Comparison of ENCODE assay signal across 9 cellular contexts in the genomic region with DNA sequence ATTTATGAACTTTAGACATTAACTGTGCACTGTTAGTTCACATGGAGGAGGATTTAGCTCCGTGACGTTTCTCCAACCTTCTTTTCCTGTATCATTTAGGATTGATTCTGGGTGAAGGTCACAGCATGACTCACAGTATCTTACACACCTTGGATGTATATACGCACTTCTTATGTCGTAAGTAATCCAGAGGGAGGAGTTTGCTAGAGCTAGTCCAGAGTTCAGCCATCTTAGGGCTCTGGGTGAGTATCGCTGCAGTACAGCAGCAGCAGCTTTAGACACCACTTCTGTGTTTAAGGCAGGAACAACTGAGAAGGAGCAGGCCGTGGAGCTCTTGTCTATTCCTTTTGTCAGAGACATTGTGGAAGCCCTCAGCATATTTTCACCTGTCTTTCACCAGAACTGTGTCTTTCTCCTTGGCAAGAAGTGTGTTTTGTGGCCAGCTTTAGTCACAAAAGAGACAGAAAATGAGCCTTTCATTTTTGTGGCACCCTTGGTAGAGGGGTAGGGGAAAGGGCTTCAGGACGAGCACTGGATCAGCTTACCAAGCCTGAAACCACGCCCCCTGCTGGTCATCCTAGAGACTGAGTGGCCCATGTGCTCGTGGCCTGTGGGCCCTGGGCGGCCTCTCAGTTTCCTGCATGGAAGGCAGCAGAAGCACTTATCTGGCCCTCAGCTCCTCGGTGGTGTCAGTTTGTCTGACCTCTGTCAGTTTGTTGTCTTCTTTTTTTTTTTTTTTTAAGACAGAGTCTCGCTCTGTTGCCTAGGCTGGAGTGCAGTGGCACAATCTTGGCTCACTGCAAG.
DNase-seq lines count a peak whose midpoint lies in the region; ATAC-seq, FAIRE-seq and TF ChIP-seq lines count a peak whose summit lies in the region.
"Had no signal": no experiment of that assay in that cellular context is flagged by ENCODE, and none has a peak within 500 bp of the region (broad histone marks: within the 10 kb centered on the region; RNA-seq: fewer than 3 reads in every experiment).

No MANE protein-coding gene starts in this region.

- ATAC-seq in central memory CD8-positive, alpha-beta T cell (replicated peaks; ENCODE audit: extremely low read depth, poor library complexity, severe bottlenecking) = no peak
- ATAC-seq in HepG2 (peak; percentile 59), HG03521 (IDR thresholded peaks at IDR 0.05; ENCODE audit: unreplicated experiment) (no peak)

- in situ Hi-C loops in HepG2 (cut with HindIII; ENCODE audit: extremely low pct_ligation_motif_present, low pct_unique_long_range_greater_than_20kb) = loop anchor here (5.0 kb wide), 1 partner anchor 191 kb away; no protein-coding TSS in a partner anchor

- H3K27me3 Mint-ChIP-seq in central memory CD8-positive, alpha-beta T cell = no peaks in the 10 kb centered on the region

- no TSS peak for BruUV-seq in HepG2 (replicated peaks; lab: Mats Ljungman, UMichigan)

- H3K36me3 ChIP-seq in HepG2 (replicated peaks in 1 of 2; ENCODE audit: control insufficient read depth in 1 of 2, insufficient read depth in 2 of 2, low read length in 2 of 2) = no peaks in the 10 kb centered on the region

- H3K4me1 ChIP-seq in HepG2 (ENCODE audit: insufficient read depth, low read length) = peaks cover 12% of the 10 kb centered on the region

- TF ChIP-seq RAD21 in HepG2 (CRISPR knock-in tag; IDR thresholded peaks at IDR 0.05) = no peak

- H2AFZ ChIP-seq in HepG2 (ENCODE audit: low read length) = no peak overlapping the region

- FAIRE-seq in HepG2 (lab: Jason Lieb, UNC) = peak; percentile 42
- FAIRE-seq: islet of Langerhans had no signal

- no peak overlapping the region for H3K27ac Mint-ChIP-seq in central memory CD8-positive, alpha-beta T cell (ENCODE audit: low read depth)

- TF ChIP-seq POLR2A in HepG2 (IDR thresholded peaks at IDR 0.05; ENCODE audit: insufficient read depth in 1 of 2, low read depth in 2 of 2, low read length in 2 of 2) = no peak

- no peaks in the 10 kb centered on the region for H3K9me3 ChIP-seq in HepG2 (ENCODE audit: low read length)

- 53% methylated on average over 9 of the region's 12 CpGs for WGBS in HepG2 (ENCODE audit: low lambda C conversion rate)

- peak; percentile 74 for TF ChIP-seq CTCF in HepG2 (CRISPR knock-in tag; IDR thresholded peaks at IDR 0.05)

- H3K4me3 ChIP-seq in HepG2 (replicated peaks in 1 of 3; ENCODE audit: insufficient read depth in 1 of 3, low read depth in 2 of 3, low read length in 3 of 3) = no peak overlapping the region; a peak in 1 of 6 replicates

- H3K4me2 ChIP-seq in HepG2 (ENCODE audit: low read depth, low read length) = peak overlapping the region; percentile 46

- no peaks in the 10 kb centered on the region for H3K79me2 ChIP-seq in HepG2 (ENCODE audit: insufficient read depth, low read length)

- H3K4me1 Mint-ChIP-seq in central memory CD8-positive, alpha-beta T cell = peaks cover 17% of the 10 kb centered on the region

- H3K27ac ChIP-seq in HepG2 (ENCODE audit: extremely low read length, insufficient read depth, low read length) = peak overlapping the region; percentile 4

- H3K27me3 ChIP-seq in HepG2 (ENCODE audit: control insufficient read depth in 1 of 2, insufficient read depth in 2 of 2, low read length in 2 of 2) = no peaks in the 10 kb centered on the region

- no peak overlapping the region for H3K4me3 Mint-ChIP-seq in central memory CD8-positive, alpha-beta T cell

- peaks cover 13% of the 10 kb centered on the region for H3K36me3 Mint-ChIP-seq in central memory CD8-positive, alpha-beta T cell (ENCODE audit: insufficient read depth)

- no peaks in the 10 kb centered on the region for H4K20me1 ChIP-seq in HepG2 (ENCODE audit: insufficient read depth, low read length)

- CTCF ChIA-PET in HepG2 (lab: Yijun Ruan, JAX; ENCODE audit: low intra/inter-chr PET ratio, low total read pairs) = interaction anchor here (0.7 to 1.3 kb wide), 2 partner anchors 9 to 189 kb away, joined by 3 to 7 read pairs; no protein-coding TSS in a partner anchor

- TF ChIP-seq EP300 in HepG2 (IDR thresholded peaks at IDR 0.05; ENCODE audit: low read depth in 2 of 2, low read length in 2 of 2) (no peak), HepG2 (CRISPR knock-in tag; IDR thresholded peaks at IDR 0.05; ENCODE audit: borderline replicate concordance) (no peak)

- POLR2A ChIA-PET in HepG2 (lab: Yijun Ruan, JAX) = interaction anchor here (1.0 to 1.9 kb wide), 4 partner anchors 10 to 199 kb away, joined by 3 to 17 read pairs (median 6); a partner anchor contains a TSS

- intact Hi-C loops in HepG2 (cut with micrococcal nuclease; ENCODE audit: unreplicated experiment) = no loop called here

- DNase-seq in NCI-H187 (lab: John Stamatoyannopoulos, UW) = peak; percentile 28 to 48
- no peak for DNase-seq in NCI-H187 treated with DMSO at 0.1 percent for 48 hours (lab: John Stamatoyannopoulos, UW)
- DNase-seq in NCI-H1105 (lab: John Stamatoyannopoulos, UW) = peak; percentile 53
- peak; percentile 47 to 66 (median 61) for DNase-seq in activated CD4-positive, CD25-positive, alpha-beta regulatory T cell (lab: John Stamatoyannopoulos, UW)
- DNase-seq in central memory CD8-positive, alpha-beta T cell (ENCODE audit: low spot score in 2 of 2) = peak; percentile 41 to 61
- peak; percentile 59 for DNase-seq in HepG2 (ENCODE audit: low spot score)
- peak; percentile 52 for DNase-seq in stimulated activated CD8-positive, alpha-beta memory T cell treated with anti-CD3 and anti-CD28 coated beads, Interleukin-12 subunit alpha, Interleukin-12 subunit beta, amount 100 ng/mL, for 1 hour (ENCODE audit: low read depth)

- H3K9me3 Mint-ChIP-seq in central memory CD8-positive, alpha-beta T cell = no peaks in the 10 kb centered on the region

- H3K9ac ChIP-seq in HepG2 (ENCODE audit: insufficient read depth, low read depth, low read length) = no peak overlapping the region

TF ChIP-seq in HepG2, 621 proteins besides CTCF, POLR2A, EP300 and RAD21 (continues in another document):
- TF ChIP-seq, protein P1, sequence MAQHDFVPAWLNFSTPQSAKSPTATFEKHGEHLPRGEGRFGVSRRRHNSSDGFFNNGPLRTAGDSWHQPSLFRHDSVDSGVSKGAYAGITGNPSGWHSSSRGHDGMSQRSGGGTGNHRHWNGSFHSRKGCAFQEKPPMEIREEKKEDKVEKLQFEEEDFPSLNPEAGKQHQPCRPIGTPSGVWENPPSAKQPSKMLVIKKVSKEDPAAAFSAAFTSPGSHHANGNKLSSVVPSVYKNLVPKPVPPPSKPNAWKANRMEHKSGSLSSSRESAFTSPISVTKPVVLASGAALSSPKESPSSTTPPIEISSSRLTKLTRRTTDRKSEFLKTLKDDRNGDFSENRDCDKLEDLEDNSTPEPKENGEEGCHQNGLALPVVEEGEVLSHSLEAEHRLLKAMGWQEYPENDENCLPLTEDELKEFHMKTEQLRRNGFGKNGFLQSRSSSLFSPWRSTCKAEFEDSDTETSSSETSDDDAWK (CRISPR knock-in tag; IDR thresholded peaks at IDR 0.05) = no peak
- TF ChIP-seq SMAD1 (CRISPR knock-in tag; IDR thresholded peaks at IDR 0.05; ENCODE audit: borderline replicate concordance, low read depth) = 0 out of 2 replicates have a peak, but pooled peaks have one; percentile 31
- no peak for TF ChIP-seq ZNF160 (CRISPR knock-in tag; IDR thresholded peaks at IDR 0.05)
- no peak for TF ChIP-seq CREM (IDR thresholded peaks at IDR 0.05)
- no peak for TF ChIP-seq CREM (CRISPR knock-in tag; IDR thresholded peaks at IDR 0.05)
- TF ChIP-seq ZNF530 (CRISPR knock-in tag; IDR thresholded peaks at IDR 0.05; ENCODE audit: low read depth) = no peak
- peak; percentile 21; the same call in 1 of the 2 replicates for TF ChIP-seq CREB1 (IDR thresholded peaks at IDR 0.05)
- TF ChIP-seq CREB1 (CRISPR knock-in tag; IDR thresholded peaks at IDR 0.05) = no peak
- TF ChIP-seq IKZF1 (IDR thresholded peaks at IDR 0.05) = no peak
- TF ChIP-seq REPIN1 (CRISPR knock-in tag; IDR thresholded peaks at IDR 0.05; ENCODE audit: borderline replicate concordance, low read depth) = no peak
- TF ChIP-seq, protein P2, sequence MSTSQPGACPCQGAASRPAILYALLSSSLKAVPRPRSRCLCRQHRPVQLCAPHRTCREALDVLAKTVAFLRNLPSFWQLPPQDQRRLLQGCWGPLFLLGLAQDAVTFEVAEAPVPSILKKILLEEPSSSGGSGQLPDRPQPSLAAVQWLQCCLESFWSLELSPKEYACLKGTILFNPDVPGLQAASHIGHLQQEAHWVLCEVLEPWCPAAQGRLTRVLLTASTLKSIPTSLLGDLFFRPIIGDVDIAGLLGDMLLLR (CRISPR knock-in tag; IDR thresholded peaks at IDR 0.05) = no peak
- TF ChIP-seq KLF16 (CRISPR knock-in tag; IDR thresholded peaks at IDR 0.05) = no peak
- TF ChIP-seq ZZZ3 (CRISPR knock-in tag; IDR thresholded peaks at IDR 0.05; ENCODE audit: borderline replicate concordance) = no peak
- TF ChIP-seq SMARCC2 (IDR thresholded peaks at IDR 0.05) = no peak
- no peak for TF ChIP-seq SNRNP70 (IDR thresholded peaks at IDR 0.05; ENCODE audit: low read depth, low read length)
- no peak for TF ChIP-seq SMARCE1 (IDR thresholded peaks at IDR 0.05; ENCODE audit: borderline replicate concordance)
- TF ChIP-seq BHLHE40 (IDR thresholded peaks at IDR 0.05; ENCODE audit: low read length) = no peak
- no peak for TF ChIP-seq PAWR (CRISPR knock-in tag; IDR thresholded peaks at IDR 0.05; ENCODE audit: borderline replicate concordance)
- TF ChIP-seq TBX3 (IDR thresholded peaks at IDR 0.05; ENCODE audit: borderline replicate concordance) = no peak
- TF ChIP-seq ZNF230 (CRISPR knock-in tag; IDR thresholded peaks at IDR 0.05) = no peak
- TF ChIP-seq, protein P3, sequence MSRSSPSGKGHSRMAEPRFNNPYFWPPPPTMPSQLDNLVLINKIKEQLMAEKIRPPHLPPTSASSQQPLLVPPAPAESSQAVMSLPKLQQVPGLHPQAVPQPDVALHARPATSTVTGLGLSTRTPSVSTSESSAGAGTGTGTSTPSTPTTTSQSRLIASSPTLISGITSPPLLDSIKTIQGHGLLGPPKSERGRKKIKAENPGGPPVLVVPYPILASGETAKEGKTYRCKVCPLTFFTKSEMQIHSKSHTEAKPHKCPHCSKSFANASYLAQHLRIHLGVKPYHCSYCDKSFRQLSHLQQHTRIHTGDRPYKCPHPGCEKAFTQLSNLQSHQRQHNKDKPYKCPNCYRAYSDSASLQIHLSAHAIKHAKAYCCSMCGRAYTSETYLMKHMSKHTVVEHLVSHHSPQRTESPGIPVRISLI (CRISPR knock-in tag; IDR thresholded peaks at IDR 0.05; ENCODE audit: borderline replicate concordance) = no peak
- peak; percentile 43; the same call in 1 of the 2 replicates for TF ChIP-seq ZFY (CRISPR knock-in tag; IDR thresholded peaks at IDR 0.05)
- TF ChIP-seq ZNF24 (IDR thresholded peaks at IDR 0.05) = no peak
- no peak for TF ChIP-seq PRMT3 (CRISPR knock-in tag; IDR thresholded peaks at IDR 0.05; ENCODE audit: borderline replicate concordance, low read depth)
- TF ChIP-seq, protein P4, sequence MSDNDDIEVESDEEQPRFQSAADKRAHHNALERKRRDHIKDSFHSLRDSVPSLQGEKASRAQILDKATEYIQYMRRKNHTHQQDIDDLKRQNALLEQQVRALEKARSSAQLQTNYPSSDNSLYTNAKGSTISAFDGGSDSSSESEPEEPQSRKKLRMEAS (IDR thresholded peaks at IDR 0.05) = 0 out of 2 replicates have a peak, but pooled peaks have one; percentile 30
